1 cellular context compared by ENCODE assay signal in the genomic region with DNA sequence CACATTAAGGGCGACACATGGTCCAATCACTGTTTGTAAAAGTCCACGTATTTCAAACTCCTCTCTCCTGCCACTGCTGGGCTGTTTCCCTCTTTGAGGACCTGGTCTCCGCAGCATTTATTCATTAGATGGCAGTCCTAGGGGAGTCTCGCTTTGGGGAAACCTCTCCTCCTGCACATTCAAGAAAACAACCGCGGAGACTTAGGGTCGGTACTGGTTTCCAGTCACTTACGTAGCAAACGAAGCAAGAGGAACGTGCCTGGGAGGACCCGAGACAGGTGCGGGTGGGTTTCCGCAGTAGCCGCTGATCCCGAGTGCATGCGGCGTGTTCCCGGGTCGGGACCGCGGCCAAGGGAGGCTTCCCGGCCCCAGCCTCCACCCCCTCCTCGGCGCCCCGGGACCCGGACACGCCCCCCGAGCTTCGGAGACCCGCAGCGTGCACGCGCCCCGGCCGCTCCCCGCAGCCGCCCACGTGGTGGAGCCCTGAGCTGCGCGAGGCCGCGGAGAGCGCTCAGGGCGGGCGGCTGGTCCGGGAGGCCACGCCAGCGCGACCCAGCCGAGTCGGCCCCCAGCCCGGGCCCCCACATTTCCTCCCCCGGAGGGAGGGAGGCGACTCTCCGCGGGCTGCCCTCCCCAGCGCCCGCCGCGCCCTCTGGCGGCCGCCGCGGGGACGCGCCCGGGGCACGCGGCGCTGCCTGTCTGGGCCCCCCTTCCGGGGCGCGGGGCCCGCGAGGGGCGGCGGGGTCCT.
TF ChIP-seq lines count a peak whose summit lies in the region.

No MANE protein-coding gene starts in this region.

TF ChIP-seq in A549, 52 proteins besides CTCF, POLR2A, EP300 and RAD21 (continued from another document):
- TF ChIP-seq PHF8 (IDR thresholded peaks at IDR 0.05; ENCODE audit: borderline replicate concordance, low read depth) (0 out of 2 replicates have a peak, but pooled peaks have one; percentile 14), FOXS1 (CRISPR knock-in tag; IDR thresholded peaks at IDR 0.05) (peak; percentile 53; the same call in 1 of the 2 replicates), ZC3H11A (IDR thresholded peaks at IDR 0.05) (no peak), MAZ (IDR thresholded peaks at IDR 0.05; ENCODE audit: borderline replicate concordance, low read depth, low read length) (no peak; the same call in 1 of the 2 replicates), FOSB (CRISPR knock-in tag; IDR thresholded peaks at IDR 0.05) (0 out of 2 replicates have a peak, but pooled peaks have one; percentile 19), RNF2 (IDR thresholded peaks at IDR 0.05; ENCODE audit: borderline replicate concordance, low read depth) (no peak; the same call in 1 of the 2 replicates), KDM5A (IDR thresholded peaks at IDR 0.05) (0 out of 2 replicates have a peak, but pooled peaks have one; percentile 5), CEBPB (IDR thresholded peaks at IDR 0.05) (no peak), CHD4 (IDR thresholded peaks at IDR 0.05; ENCODE audit: borderline replicate concordance) (no peak), MAX (IDR thresholded peaks at IDR 0.05) (peak; percentile 94), TP53 (CRISPR knock-in tag; IDR thresholded peaks at IDR 0.05) (peak; percentile 58; the same call in 1 of the 2 replicates), BHLHE40 (IDR thresholded peaks at IDR 0.05; ENCODE audit: low read depth, low read length) (no peak), EHF (CRISPR knock-in tag; IDR thresholded peaks at IDR 0.05) (peak; percentile 92), EHMT2 (IDR thresholded peaks at IDR 0.05; ENCODE audit: low read depth) (no peak), CBX8 (IDR thresholded peaks at IDR 0.05) (no peak), NR3C1 (IDR thresholded peaks at IDR 0.05) (no peak), HOXB5 (CRISPR knock-in tag; IDR thresholded peaks at IDR 0.05) (peak; percentile 83), MYC (IDR thresholded peaks at IDR 0.05; ENCODE audit: borderline replicate concordance, low read length) (peak; percentile 97), RFX5 (IDR thresholded peaks at IDR 0.05) (no peak), ESRRA (IDR thresholded peaks at IDR 0.05; ENCODE audit: borderline replicate concordance, low read length) (no peak), NFE2L2 (conservative IDR thresholded peaks at IDR 0.05; ENCODE audit: low read length) (no peak), CBX2 (IDR thresholded peaks at IDR 0.05; ENCODE audit: borderline replicate concordance, low read depth) (no peak), REST (IDR thresholded peaks at IDR 0.05) (no peak), ELK1 (IDR thresholded peaks at IDR 0.05; ENCODE audit: low read depth, low read length) (no peak)
- TF ChIP-seq, protein P1, sequence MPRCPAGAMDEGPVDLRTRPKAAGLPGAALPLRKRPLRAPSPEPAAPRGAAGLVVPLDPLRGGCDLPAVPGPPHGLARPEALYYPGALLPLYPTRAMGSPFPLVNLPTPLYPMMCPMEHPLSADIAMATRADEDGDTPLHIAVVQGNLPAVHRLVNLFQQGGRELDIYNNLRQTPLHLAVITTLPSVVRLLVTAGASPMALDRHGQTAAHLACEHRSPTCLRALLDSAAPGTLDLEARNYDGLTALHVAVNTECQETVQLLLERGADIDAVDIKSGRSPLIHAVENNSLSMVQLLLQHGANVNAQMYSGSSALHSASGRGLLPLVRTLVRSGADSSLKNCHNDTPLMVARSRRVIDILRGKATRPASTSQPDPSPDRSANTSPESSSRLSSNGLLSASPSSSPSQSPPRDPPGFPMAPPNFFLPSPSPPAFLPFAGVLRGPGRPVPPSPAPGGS (IDR thresholded peaks at IDR 0.05): peak; percentile 70; the same call in 1 of the 3 replicates
- TF ChIP-seq, protein P2, sequence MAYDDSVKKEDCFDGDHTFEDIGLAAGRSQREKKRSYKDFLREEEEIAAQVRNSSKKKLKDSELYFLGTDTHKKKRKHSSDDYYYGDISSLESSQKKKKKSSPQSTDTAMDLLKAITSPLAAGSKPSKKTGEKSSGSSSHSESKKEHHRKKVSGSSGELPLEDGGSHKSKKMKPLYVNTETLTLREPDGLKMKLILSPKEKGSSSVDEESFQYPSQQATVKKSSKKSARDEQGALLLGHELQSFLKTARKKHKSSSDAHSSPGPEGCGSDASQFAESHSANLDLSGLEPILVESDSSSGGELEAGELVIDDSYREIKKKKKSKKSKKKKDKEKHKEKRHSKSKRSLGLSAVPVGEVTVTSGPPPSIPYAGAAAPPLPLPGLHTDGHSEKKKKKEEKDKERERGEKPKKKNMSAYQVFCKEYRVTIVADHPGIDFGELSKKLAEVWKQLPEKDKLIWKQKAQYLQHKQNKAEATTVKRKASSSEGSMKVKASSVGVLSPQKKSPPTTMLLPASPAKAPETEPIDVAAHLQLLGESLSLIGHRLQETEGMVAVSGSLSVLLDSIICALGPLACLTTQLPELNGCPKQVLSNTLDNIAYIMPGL (CRISPR knock-in tag; IDR thresholded peaks at IDR 0.05; ENCODE audit: borderline replicate concordance): no peak
- TF ChIP-seq, protein P3, sequence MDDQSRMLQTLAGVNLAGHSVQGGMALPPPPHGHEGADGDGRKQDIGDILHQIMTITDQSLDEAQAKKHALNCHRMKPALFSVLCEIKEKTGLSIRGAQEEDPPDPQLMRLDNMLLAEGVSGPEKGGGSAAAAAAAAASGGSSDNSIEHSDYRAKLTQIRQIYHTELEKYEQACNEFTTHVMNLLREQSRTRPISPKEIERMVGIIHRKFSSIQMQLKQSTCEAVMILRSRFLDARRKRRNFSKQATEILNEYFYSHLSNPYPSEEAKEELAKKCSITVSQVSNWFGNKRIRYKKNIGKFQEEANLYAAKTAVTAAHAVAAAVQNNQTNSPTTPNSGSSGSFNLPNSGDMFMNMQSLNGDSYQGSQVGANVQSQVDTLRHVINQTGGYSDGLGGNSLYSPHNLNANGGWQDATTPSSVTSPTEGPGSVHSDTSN (IDR thresholded peaks at IDR 0.05): no peak
TF ChIP-seq in A549: peak in this region for 19.
